In the genomic region with DNA sequence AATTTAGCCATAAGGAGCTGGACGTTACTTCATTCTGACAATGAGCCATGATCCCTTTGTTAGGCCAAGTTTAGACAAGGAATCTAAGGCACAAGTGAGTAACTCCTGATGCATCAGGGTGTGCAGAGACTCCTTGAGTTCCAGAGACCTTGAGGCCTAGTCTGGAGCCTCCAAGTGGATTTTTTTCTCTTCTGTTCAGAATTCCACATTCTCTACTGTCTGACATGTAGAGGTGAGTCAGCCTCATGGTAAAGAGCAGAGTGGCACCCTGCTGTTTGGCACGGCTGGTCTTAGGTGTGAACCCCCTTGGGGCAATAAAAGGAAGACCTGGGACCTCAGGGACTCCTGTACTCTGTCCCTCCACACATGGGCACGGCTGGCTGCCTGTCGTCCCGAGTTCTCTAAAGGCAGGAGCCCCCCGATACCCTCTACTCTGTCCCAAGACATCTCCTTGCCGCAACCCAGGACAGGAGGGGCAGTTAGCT, we compare ENCODE assay signal across 16 cellular contexts. TPM values are rescaled to one million over a fixed set of nuclear protein-coding genes. Genes with fewer than 3 reads are reported as not detected.
DNase-seq lines count a peak whose midpoint lies in the region; FAIRE-seq and TF ChIP-seq lines count a peak whose summit lies in the region.
"Had no signal": no experiment of that assay in that cellular context is flagged by ENCODE, and none has a peak within 500 bp of the region (broad histone marks: within the 10 kb centered on the region; RNA-seq: fewer than 3 reads in every experiment).

No MANE protein-coding gene starts in this region.

- peak overlapping the region; percentile 55 for H4K8ac ChIP-seq in trophoblast cell (ENCODE audit: low read depth, low read length)

- H4K91ac ChIP-seq in trophoblast cell (ENCODE audit: low read depth, low read length), result peak overlapping the region; percentile 57

- H3K9ac ChIP-seq in trophoblast cell (ENCODE audit: low read length), result no peak overlapping the region

- no peak for TF ChIP-seq POLR2A in GM12891 (IDR thresholded peaks at IDR 0.05; ENCODE audit: low read depth, low read length)

- POLR2A ChIA-PET in BJ (lab: Charles Lee), result interaction anchor here (0.8 kb wide), 1 partner anchor 13 kb away, joined by 4 read pairs; no protein-coding TSS in a partner anchor
- POLR2A ChIA-PET in HEK293T (lab: Yijun Ruan, JAX), result interaction anchor here (2.4 kb wide), 1 partner anchor 13 kb away, joined by 6 read pairs; no protein-coding TSS in a partner anchor

- no peaks in the 10 kb centered on the region for H3K36me3 ChIP-seq in BJ (ENCODE audit: control insufficient read depth, insufficient read depth, low read length)
- no peaks in the 10 kb centered on the region for H3K36me3 ChIP-seq in trophoblast cell (ENCODE audit: control insufficient read depth in 1 of 2, insufficient read depth in 2 of 2, low read length in 2 of 2)
- H3K36me3 ChIP-seq: cardiac muscle cell had no signal

- H2BK12ac ChIP-seq in trophoblast cell (ENCODE audit: low read length), result peak overlapping the region; percentile 86

- peaks cover 12 to 15% of the 10 kb centered on the region in 2 experiments for H3K4me1 ChIP-seq in trophoblast cell (ENCODE audit: control insufficient read depth in 1 of 2, insufficient read depth in 2 of 2, low read length in 2 of 2)

- no peaks in the 10 kb centered on the region for H3K9me3 ChIP-seq in trophoblast cell (ENCODE audit: insufficient read depth, low read depth, low read length)

- H4K12ac ChIP-seq in trophoblast cell (ENCODE audit: low read depth, low read length), result no peak overlapping the region

- no peak overlapping the region for H3K4me2 ChIP-seq in trophoblast cell (ENCODE audit: low read length)

- H3K23ac ChIP-seq in trophoblast cell (ENCODE audit: low read length), result no peak overlapping the region

- H3K4me3 ChIP-seq in BJ (ENCODE audit: low read depth, low read length) (no peak overlapping the region), trophoblast cell (ENCODE audit: low read depth, low read length) (no peak overlapping the region)
- H3K4me3 ChIP-seq: cardiac muscle cell had no signal

- H3K27me3 ChIP-seq in BJ (ENCODE audit: control insufficient read depth, insufficient read depth, low read length) (no peaks in the 10 kb centered on the region), trophoblast cell (ENCODE audit: insufficient read depth, low read length) (no peaks in the 10 kb centered on the region)

- DNase-seq in BJ (ENCODE audit: low read depth) (peak; percentile 60), RCC 7860 (ENCODE audit: low spot score) (peak; percentile 99), epithelial cell of prostate (ENCODE audit: low read depth, low spot score) (peak; percentile 79), trophoblast cell (peak; percentile 12 to 13), HEK293T (ENCODE audit: extremely low spot score) (no peak), germinal center (ENCODE audit: low spot score) (no peak), DMS153 (lab: John Stamatoyannopoulos, UW) (no peak), GM12891 (ENCODE audit: insufficient read length, low spot score) (no peak)
- DNase-seq: activated B cell treated with CpG ODN at 0.5 μM for 24 hours; activated T-cell treated with anti-CD3 and anti-CD28 coated beads, Interleukin-2, amount 50 U/mL, for 72 hours; CD8-positive, alpha-beta memory T cell; head of caudate nucleus; NCI-H2081 treated with DMSO at 0.1 percent for 48 hours; stimulated activated CD8-positive, alpha-beta memory T cell treated with anti-CD3 and anti-CD28 coated beads, Interleukin-4, amount 100 ng/mL, for 48 hours had no signal

- peak overlapping the region; percentile 28 for H3K14ac ChIP-seq in trophoblast cell (ENCODE audit: low read length)

- peak overlapping the region; percentile 52 for H2BK120ac ChIP-seq in trophoblast cell (ENCODE audit: insufficient read depth, low read length, poor library complexity)

- TF ChIP-seq CTCF in BJ (IDR thresholded peaks at IDR 0.05; ENCODE audit: insufficient read depth, low read depth, low read length), result no peak

- H3K4ac ChIP-seq in trophoblast cell (ENCODE audit: low read depth, low read length), result peak overlapping the region; percentile 37

- H2AK5ac ChIP-seq in trophoblast cell (ENCODE audit: low read length), result peak overlapping the region; percentile 86

- peaks cover 7% of the 10 kb centered on the region for H3K79me2 ChIP-seq in trophoblast cell (ENCODE audit: control insufficient read depth, insufficient read depth, low read length, poor library complexity)

- WGBS in trophoblast cell (ENCODE audit: extremely low coverage, insufficient coverage, insufficient read length), result no CpG with 5 or more reads among the region's 7 CpGs

- FAIRE-seq in RCC 7860 (lab: Jason Lieb, UNC) (peak; percentile 97), GM12891 (lab: Jason Lieb, UNC) (no peak)

- H3K27ac ChIP-seq in epithelial cell of prostate (peak overlapping the region; percentile 79), trophoblast cell (ENCODE audit: low read depth, low read length) (peak overlapping the region; percentile 73)
- H3K27ac ChIP-seq: cardiac muscle cell had no signal

- peak overlapping the region; percentile 27 for H2AFZ ChIP-seq in trophoblast cell (ENCODE audit: insufficient read depth, low read length, poor library complexity)

- H2BK5ac ChIP-seq in trophoblast cell (ENCODE audit: low read depth, low read length, poor library complexity), result peak overlapping the region; percentile 80

- peak overlapping the region; percentile 47 for H3K18ac ChIP-seq in trophoblast cell (ENCODE audit: low read length)

- CTCF ChIA-PET in BJ (lab: Yijun Ruan, JAX), result interaction anchor here (0.8 to 1.4 kb wide), 3 partner anchors 12 to 61 kb away, joined by 3 to 5 read pairs (median 3); no protein-coding TSS in a partner anchor
- CTCF ChIA-PET in HEK293T (lab: Yijun Ruan, JAX), result interaction anchor here (0.8 to 2.2 kb wide), 2 partner anchors 9 to 51 kb away, joined by 3 to 10 read pairs; no protein-coding TSS in a partner anchor

- H3K79me1 ChIP-seq in trophoblast cell (ENCODE audit: low read length), result peaks cover 30% of the 10 kb centered on the region

TF ChIP-seq in HEK293T, 16 proteins besides CTCF, POLR2A, EP300 and RAD21 (continues in another document):
- TF ChIP-seq SUZ12 (IDR thresholded peaks at IDR 0.05), result no peak
- TF ChIP-seq NFRKB (IDR thresholded peaks at IDR 0.05), result no peak
- TF ChIP-seq CTBP1 (IDR thresholded peaks at IDR 0.05; ENCODE audit: borderline replicate concordance), result no peak
- TF ChIP-seq TARDBP (IDR thresholded peaks at IDR 0.05), result no peak
- TF ChIP-seq L3MBTL2 (conservative IDR thresholded peaks at IDR 0.05), result no peak
- TF ChIP-seq FOXA1 (IDR thresholded peaks at IDR 0.05), result no peak
- no peak for TF ChIP-seq HDGF (IDR thresholded peaks at IDR 0.05; ENCODE audit: borderline replicate concordance)
- no peak for TF ChIP-seq ELF4 (IDR thresholded peaks at IDR 0.05)
- no peak for TF ChIP-seq LEF1 (IDR thresholded peaks at IDR 0.05; ENCODE audit: borderline replicate concordance)
- no peak for TF ChIP-seq ZNF384 (IDR thresholded peaks at IDR 0.05)
- no peak for TF ChIP-seq BHLHE40 (IDR thresholded peaks at IDR 0.05; ENCODE audit: borderline replicate concordance)
- TF ChIP-seq ARNT (IDR thresholded peaks at IDR 0.05), result no peak
- no peak for TF ChIP-seq SP1 (IDR thresholded peaks at IDR 0.05)
- no peak for TF ChIP-seq FOXM1 (IDR thresholded peaks at IDR 0.05; ENCODE audit: borderline replicate concordance)
- TF ChIP-seq FOXK2 (IDR thresholded peaks at IDR 0.05), result no peak

TF ChIP-seq in GM12891, 5 proteins besides CTCF, POLR2A, EP300 and RAD21:
- no peak for TF ChIP-seq POLR2AphosphoS5 (IDR thresholded peaks at IDR 0.05; ENCODE audit: low read depth, low read length)
- TF ChIP-seq PAX5 (IDR thresholded peaks at IDR 0.05; ENCODE audit: insufficient read depth, low read length, severe bottlenecking), result no peak
- no peak for TF ChIP-seq POU2F2 (IDR thresholded peaks at IDR 0.05; ENCODE audit: low read depth, low read length)
- no peak for TF ChIP-seq SPI1 (IDR thresholded peaks at IDR 0.05; ENCODE audit: low read depth, low read length)
- no peak for TF ChIP-seq TAF1 (IDR thresholded peaks at IDR 0.05; ENCODE audit: low read depth, low read length)

RNA-seq across cellular contexts. Expression of a gene that starts 22.0 kb away (rescaled TPM):
- 987 and 1,228 TPM in 2 replicates for polyA plus RNA-seq in BJ (2011; rRNA removed)
- polyA minus RNA-seq in BJ (2011; rRNA and poly(A)+ RNA removed), result 332 and 387 TPM in 2 replicates
- polyA plus RNA-seq in trophoblast cell (2013), result 3,939 and 3,953 TPM in 2 replicates
- polyA plus RNA-seq in GM12891 (2012; ENCODE audit: low read depth, missing spikeins), result not detected

RNA-seq across cellular contexts. Expression of a gene that starts 52.0 kb away (rescaled TPM):
- polyA plus RNA-seq in BJ (2011; rRNA removed), result 0.10 TPM in 1 of 2 replicates, not detected in the other
- not detected in 2 replicates for polyA minus RNA-seq in BJ (2011; rRNA and poly(A)+ RNA removed)
- polyA plus RNA-seq in trophoblast cell (2013), result 0.05 TPM in 1 of 2 replicates, not detected in the other
- not detected for polyA plus RNA-seq in GM12891 (2012; ENCODE audit: low read depth, missing spikeins)
- polyA plus RNA-seq: cardiac muscle cell; CD8-positive, alpha-beta memory T cell; HepG2 had no signal

Comparison
In these comparisons a context has a peak if more than half of its experiments do, and no peak if none do; other contexts are left out.
1. DNase-seq: peak in BJ (single experiment), RCC 7860 (single experiment), epithelial cell of prostate (single experiment) and trophoblast cell (2 of 2); none in HEK293T (single experiment), germinal center (single experiment), DMS153 (single experiment) and GM12891 (single experiment).